8 cellular contexts compared by ENCODE assay signal in the genomic region with DNA sequence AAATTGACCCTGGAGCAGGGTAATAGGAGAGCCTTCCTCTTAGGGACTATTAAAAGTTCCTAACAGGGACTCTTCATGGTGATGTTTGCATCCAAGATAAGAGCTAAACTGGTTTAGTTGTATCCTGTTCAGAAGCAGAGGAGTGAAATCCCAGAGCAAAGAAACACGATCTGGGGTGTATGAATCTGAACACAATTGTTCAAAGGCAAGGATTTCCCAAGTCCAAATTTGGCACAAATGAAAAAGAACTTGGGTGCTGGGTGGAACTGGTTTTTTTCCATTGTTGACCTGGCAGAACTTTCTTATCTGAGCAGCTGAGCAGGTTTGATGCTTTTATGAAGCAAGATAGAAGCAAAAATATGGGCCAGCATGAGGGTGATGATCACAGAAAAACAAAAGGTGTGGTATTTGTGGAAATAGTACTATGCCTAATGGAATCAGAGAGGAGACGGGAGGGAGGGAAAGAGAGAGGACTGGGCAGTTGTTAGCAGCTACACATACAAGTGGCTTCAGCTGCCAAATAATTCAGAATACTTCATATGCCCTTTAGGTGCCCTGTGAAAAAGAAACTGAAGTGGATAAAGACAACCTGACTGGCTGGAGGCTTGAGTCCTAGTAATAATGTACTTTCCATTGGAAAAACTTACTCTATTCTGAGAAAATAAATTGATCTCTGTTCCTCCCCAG. TPM values are rescaled to one million over a fixed set of nuclear protein-coding genes. Genes with fewer than 3 reads are reported as not detected.
DNase-seq lines count a peak whose midpoint lies in the region; ATAC-seq and TF ChIP-seq lines count a peak whose summit lies in the region.

No MANE protein-coding gene starts in this region.

- no peaks in the 10 kb centered on the region for H3K27me3 ChIP-seq in suprapubic skin

- H3K9me3 Mint-ChIP-seq in Calu3 (ENCODE audit: low read depth, unreplicated experiment): no peaks in the 10 kb centered on the region
- H3K9me3 Mint-ChIP-seq in activated naive CD8-positive, alpha-beta T cell (ENCODE audit: low read depth): no peaks in the 10 kb centered on the region

- H3K4me1 Mint-ChIP-seq in Calu3 (ENCODE audit: low read depth, unreplicated experiment): peaks cover 80% of the 10 kb centered on the region
- peaks cover 91% of the 10 kb centered on the region for H3K4me1 Mint-ChIP-seq in activated naive CD8-positive, alpha-beta T cell (ENCODE audit: low read depth)

- no peaks in the 10 kb centered on the region for H3K36me3 ChIP-seq in suprapubic skin

- no peaks in the 10 kb centered on the region for H3K27me3 Mint-ChIP-seq in Calu3 (ENCODE audit: unreplicated experiment)
- no peaks in the 10 kb centered on the region for H3K27me3 Mint-ChIP-seq in activated naive CD8-positive, alpha-beta T cell

- WGBS in suprapubic skin: 34% methylated on average over 2 of the region's 2 CpGs

- peak overlapping the region; percentile 99 for H3K27ac Mint-ChIP-seq in Calu3 (ENCODE audit: unreplicated experiment)
- peak overlapping the region; percentile 99 for H3K27ac Mint-ChIP-seq in activated naive CD8-positive, alpha-beta T cell

- H3K4me3 Mint-ChIP-seq in Calu3 (ENCODE audit: low read depth, unreplicated experiment): peak overlapping the region; percentile 56
- H3K4me3 Mint-ChIP-seq in activated naive CD8-positive, alpha-beta T cell: peak overlapping the region; percentile 85

- peaks cover 62% of the 10 kb centered on the region for H3K4me1 ChIP-seq in suprapubic skin

- ATAC-seq in HG02798 (IDR thresholded peaks at IDR 0.05; ENCODE audit: poor library complexity, unreplicated experiment) (peak; percentile 7), GM18511 (IDR thresholded peaks at IDR 0.05; ENCODE audit: unreplicated experiment) (no peak)

- CTCF ChIA-PET in Calu3 (lab: Charles Lee): interaction anchor here (0.6 to 2.0 kb wide), 4 partner anchors 14 to 557 kb away, joined by 3 to 12 read pairs (median 4); no protein-coding TSS in a partner anchor

- peaks cover 26% of the 10 kb centered on the region for H3K36me3 Mint-ChIP-seq in Calu3 (ENCODE audit: insufficient read depth, unreplicated experiment)
- H3K36me3 Mint-ChIP-seq in activated naive CD8-positive, alpha-beta T cell: no peaks in the 10 kb centered on the region

- no peak for TF ChIP-seq EP300 in suprapubic skin (IDR thresholded peaks at IDR 0.05)

- intact Hi-C loops in Calu3 (cut with micrococcal nuclease; ENCODE audit: unreplicated experiment): loop anchor here (5.0 kb wide), 1 partner anchor 68 kb away; the partner anchor contains the start of gene TSC22D4

- no TSS peak for BruUV-seq in Calu3 (replicated peaks; lab: Mats Ljungman, UMichigan)

- DNase-seq in Calu3: no peak
- DNase-seq in inferior parietal cortex (ENCODE audit: extremely low spot score): peak; percentile 51
- no peak for DNase-seq in suprapubic skin (ENCODE audit: low spot score in 2 of 2)
- DNase-seq in NCI-H146 (lab: John Stamatoyannopoulos, UW): no peak
- no peak for DNase-seq in epidermal melanocyte (ENCODE audit: insufficient read length, low spot score)

- H3K9me3 ChIP-seq in suprapubic skin: no peaks in the 10 kb centered on the region

- no peak for TF ChIP-seq POLR2A in suprapubic skin (IDR thresholded peaks at IDR 0.05)

- TF ChIP-seq CTCF in Calu3 (IDR thresholded peaks at IDR 0.05; ENCODE audit: unreplicated experiment) (no peak), suprapubic skin (IDR thresholded peaks at IDR 0.05) (no peak)

- H3K27ac ChIP-seq in suprapubic skin: peak overlapping the region; percentile 88

- peak overlapping the region; percentile 14 for H3K4me3 ChIP-seq in suprapubic skin

RNA-seq across cellular contexts. Expression of gene AGFG2, which starts 6.1 kb away (rescaled TPM):
- total RNA-seq in Calu3 (2022) (45.6 and 63.1 TPM in 2 replicates), suprapubic skin (10 to 100 TPM; 46.6 to 63.4 (median 52.9) TPM)

RNA-seq across cellular contexts. Expression of gene SAP25, which starts 28.6 kb away (rescaled TPM):
- total RNA-seq in Calu3 (2022): 3.1 and 3.2 TPM in 2 replicates
- total RNA-seq in suprapubic skin: 1 to 10 TPM in 2 of 4 donors, not detected in 2; 2.7 to 3.8 TPM

RNA-seq across cellular contexts. Expression of gene LRCH4, which starts 40.8 kb away (rescaled TPM):
- total RNA-seq in Calu3 (2022): 29.0 and 34.6 TPM in 2 replicates
- total RNA-seq in suprapubic skin: 100 to 1,000 TPM in 1 of 4 donors, 10 to 100 TPM in 3; 37.6 to 101 (median 56.2) TPM

RNA-seq across cellular contexts. Expression of gene FBXO24, which starts 41.0 kb away (rescaled TPM):
- total RNA-seq in Calu3 (2022) (0.29 and 0.66 TPM in 2 replicates), suprapubic skin (1 to 10 TPM in 1 of 4 donors, under 1 TPM in 3; 0.47 to 2.4 (median 0.57) TPM)

RNA-seq across cellular contexts. Expression of gene PCOLCE, which starts 57.1 kb away (rescaled TPM):
- 4.4 and 6.1 TPM in 2 replicates for total RNA-seq in Calu3 (2022)
- 10 to 100 TPM; 14.1 to 18.3 (median 15.6) TPM for total RNA-seq in suprapubic skin
